24 cellular contexts compared by ENCODE assay signal in genomic region chr1:22124592-22125229, GRCh38. TPM values are rescaled to one million over a fixed set of nuclear protein-coding genes. Genes with fewer than 3 reads are reported as not detected.
DNase-seq lines count a peak whose midpoint lies in the region; ATAC-seq and TF ChIP-seq lines count a peak whose summit lies in the region.
"Had no signal": no experiment of that assay in that cellular context is flagged by ENCODE, and none has a peak within 500 bp of the region (broad histone marks: within the 10 kb centered on the region; RNA-seq: fewer than 3 reads in every experiment).

No MANE protein-coding gene starts in this region.

- intact Hi-C loops in Caco-2 (cut with micrococcal nuclease; ENCODE audit: unreplicated experiment) (no loop called here), prostate gland (cut with DNase I) (no loop called here), OCI-LY7 (cut with micrococcal nuclease; ENCODE audit: unreplicated experiment) (no loop called here)

- no peaks in the 10 kb centered on the region for H3K79me1 ChIP-seq in mesendoderm (ENCODE audit: low read length)

- CTCF ChIA-PET in Caco-2 (lab: Charles Lee) (interaction anchor here (0.6 kb wide), 1 partner anchor 18 kb away, joined by 4 read pairs; no protein-coding TSS in a partner anchor), OCI-LY7 (lab: Charles Lee; ENCODE audit: unreplicated experiment) (no interaction called here)

- POLR2A ChIA-PET in Caco-2 (lab: Charles Lee) = no interaction called here
- POLR2A ChIA-PET in OCI-LY7 (lab: Charles Lee) = no interaction called here

- DNase-seq in Caco-2 (no peak), T-helper 17 cell (no peak), mesendoderm (no peak), prostate gland (ENCODE audit: low spot score) (no peak), OCI-LY7 (ENCODE audit: low spot score) (no peak)
- no peak for DNase-seq in stimulated activated naive B cell treated with anti-CD40 and anti-IgM and Interleukin-4, amounts not matched to agents 10 μg/mL and 1 μg/mL and 100 μg/mL, for 72 hours
- DNase-seq: CD4-positive, alpha-beta memory T cell; DND-41; HCEC 1CT; Kasumi-1; NCI-H1694; NCI-H2081; NCI-H2171; NCI-H345; NCI-H524; NCI-H774; NK-92 treated with Interleukin-12 subunit alpha and Interleukin-12 subunit beta, amount 100 ng/mL, for 24 hours had no signal

- no peak overlapping the region for H2BK120ac ChIP-seq in mesendoderm (ENCODE audit: low read depth, low read length)

- H3K9me3 ChIP-seq in Caco-2 (no peaks in the 10 kb centered on the region), T-helper 17 cell (ENCODE audit: control insufficient read depth, low read length, poor library complexity, severe bottlenecking) (no peaks in the 10 kb centered on the region), prostate gland (no peaks in the 10 kb centered on the region), OCI-LY7 (ENCODE audit: low read length) (no peaks in the 10 kb centered on the region)
- H3K9me3 ChIP-seq: BLaER1 had no signal

- no peaks in the 10 kb centered on the region for H3K4me1 Mint-ChIP-seq in Caco-2 (ENCODE audit: low read depth, unreplicated experiment)
- H3K4me1 Mint-ChIP-seq in T-helper 17 cell = peaks cover 17% of the 10 kb centered on the region
- H3K4me1 Mint-ChIP-seq in stimulated activated naive B cell treated with anti-CD40 and anti-IgM and Interleukin-4, amounts not matched to agents 10 μg/mL and 1 μg/mL and 100 μg/mL, for 72 hours = peaks cover 8 to 29% of the 10 kb centered on the region in 2 donors

- peaks cover 5% of the 10 kb centered on the region; the same call in 1 of the 2 replicates for H3K4me1 ChIP-seq in Caco-2
- H3K4me1 ChIP-seq in mesendoderm (ENCODE audit: control insufficient read depth, low read depth, low read length) = no peaks in the 10 kb centered on the region
- H3K4me1 ChIP-seq in prostate gland (replicated peaks) = no peaks in the 10 kb centered on the region
- no peaks in the 10 kb centered on the region for H3K4me1 ChIP-seq in OCI-LY7 (ENCODE audit: insufficient read depth, low read length, poor library complexity, severe bottlenecking)

- no peak overlapping the region for H4K5ac ChIP-seq in mesendoderm (ENCODE audit: low read length)

- H3K79me2 ChIP-seq in mesendoderm (ENCODE audit: control insufficient read depth, insufficient read depth, low read length) = no peaks in the 10 kb centered on the region
- no peaks in the 10 kb centered on the region for H3K79me2 ChIP-seq in OCI-LY7 (ENCODE audit: insufficient read depth, low read depth, low read length)

- no peak overlapping the region for H4K8ac ChIP-seq in mesendoderm (ENCODE audit: low read depth, low read length)

- BruUV-seq in Caco-2 (replicated peaks; lab: Mats Ljungman, UMichigan) (no TSS peak), OCI-LY7 (replicated peaks; lab: Mats Ljungman, UMichigan) (no TSS peak)

- no peak overlapping the region for H3K9ac ChIP-seq in mesendoderm (ENCODE audit: low read length)
- H3K9ac ChIP-seq: BLaER1 had no signal

- H3K36me3 ChIP-seq in Caco-2 (ENCODE audit: control insufficient read depth, insufficient read depth, low read length) = no peaks in the 10 kb centered on the region
- H3K36me3 ChIP-seq in mesendoderm (ENCODE audit: control insufficient read depth, insufficient read depth, low read length) = no peaks in the 10 kb centered on the region
- H3K36me3 ChIP-seq in prostate gland = no peaks in the 10 kb centered on the region
- no peaks in the 10 kb centered on the region for H3K36me3 ChIP-seq in OCI-LY7 (ENCODE audit: insufficient read depth, low read length)

- H3K36me3 Mint-ChIP-seq in Caco-2 (ENCODE audit: insufficient read depth, unreplicated experiment) = peaks cover 37% of the 10 kb centered on the region
- H3K36me3 Mint-ChIP-seq in T-helper 17 cell (ENCODE audit: low read depth) = no peaks in the 10 kb centered on the region
- peaks cover 23 to 33% of the 10 kb centered on the region in 2 donors for H3K36me3 Mint-ChIP-seq in stimulated activated naive B cell treated with anti-CD40 and anti-IgM and Interleukin-4, amounts not matched to agents 10 μg/mL and 1 μg/mL and 100 μg/mL, for 72 hours

- H3K27me3 Mint-ChIP-seq in Caco-2 (ENCODE audit: insufficient read depth, unreplicated experiment) (no peaks in the 10 kb centered on the region), T-helper 17 cell (no peaks in the 10 kb centered on the region)
- H3K27me3 Mint-ChIP-seq in stimulated activated naive B cell treated with anti-CD40 and anti-IgM and Interleukin-4, amounts not matched to agents 10 μg/mL and 1 μg/mL and 100 μg/mL, for 72 hours = no peaks in the 10 kb centered on the region
- H3K27me3 Mint-ChIP-seq: CD4-positive, alpha-beta memory T cell had no signal

- H3K4me2 ChIP-seq in mesendoderm (ENCODE audit: low read length) (no peak overlapping the region), OCI-LY7 (ENCODE audit: low read length) (no peak overlapping the region)
- H3K4me2 ChIP-seq: BLaER1, GM23338 had no signal

- H3K9me2 ChIP-seq in OCI-LY7 (ENCODE audit: insufficient read depth, low read length) = no peaks in the 10 kb centered on the region

- H4K20me1 ChIP-seq in OCI-LY7 (ENCODE audit: insufficient read depth, low read length) = no peaks in the 10 kb centered on the region

- no peaks in the 10 kb centered on the region for H3K9me3 Mint-ChIP-seq in Caco-2 (ENCODE audit: unreplicated experiment)
- H3K9me3 Mint-ChIP-seq in stimulated activated naive B cell treated with anti-CD40 and anti-IgM and Interleukin-4, amounts not matched to agents 10 μg/mL and 1 μg/mL and 100 μg/mL, for 72 hours = no peaks in the 10 kb centered on the region
- H3K9me3 Mint-ChIP-seq: CD4-positive, alpha-beta memory T cell; GM23338 had no signal

- no peak for ATAC-seq in T-helper 17 cell
- no peak for ATAC-seq in stimulated activated naive B cell treated with anti-CD40 and anti-IgM and Interleukin-4, amounts not matched to agents 10 μg/mL and 1 μg/mL and 100 μg/mL, for 72 hours (replicated peaks)
- ATAC-seq in HG03432 (IDR thresholded peaks at IDR 0.05; ENCODE audit: unreplicated experiment) = no peak
- ATAC-seq: GM23338, Panc1, SK-N-SH treated with all-trans-retinoic acid at 6 μM for 48 hours had no signal

- no peak overlapping the region for H2AFZ ChIP-seq in OCI-LY7 (ENCODE audit: low read length)
- H2AFZ ChIP-seq: GM23338 had no signal

- H3K27ac Mint-ChIP-seq in Caco-2 (ENCODE audit: unreplicated experiment) = peak overlapping the region; percentile 22
- peak overlapping the region; percentile 72 for H3K27ac Mint-ChIP-seq in T-helper 17 cell
- H3K27ac Mint-ChIP-seq in stimulated activated naive B cell treated with anti-CD40 and anti-IgM and Interleukin-4, amounts not matched to agents 10 μg/mL and 1 μg/mL and 100 μg/mL, for 72 hours = peak overlapping the region; percentile 53
- H3K27ac Mint-ChIP-seq: GM23338 had no signal

- H3K4ac ChIP-seq in mesendoderm (ENCODE audit: low read depth, low read length) = no peak overlapping the region

- H2BK5ac ChIP-seq in mesendoderm (ENCODE audit: low read length) = no peak overlapping the region

- peak overlapping the region; percentile 31 for H3K23ac ChIP-seq in mesendoderm (ENCODE audit: low read length)

- no peak for TF ChIP-seq POLR2A in prostate gland (IDR thresholded peaks at IDR 0.05)

- H3K4me3 Mint-ChIP-seq in Caco-2 (ENCODE audit: unreplicated experiment) = no peak overlapping the region
- H3K4me3 Mint-ChIP-seq in T-helper 17 cell = no peak overlapping the region
- H3K4me3 Mint-ChIP-seq in stimulated activated naive B cell treated with anti-CD40 and anti-IgM and Interleukin-4, amounts not matched to agents 10 μg/mL and 1 μg/mL and 100 μg/mL, for 72 hours = no peak overlapping the region
- H3K4me3 Mint-ChIP-seq: CD4-positive, alpha-beta memory T cell; GM23338 had no signal

- H3K27ac ChIP-seq in mesendoderm (ENCODE audit: low read depth, low read length) (no peak overlapping the region), prostate gland (no peak overlapping the region), OCI-LY7 (ENCODE audit: low read depth, low read length, poor library complexity, severe bottlenecking) (no peak overlapping the region)
- H3K27ac ChIP-seq: BLaER1 had no signal

- no peak overlapping the region for H3K18ac ChIP-seq in mesendoderm (ENCODE audit: low read length)

- no peak overlapping the region for H2BK15ac ChIP-seq in mesendoderm (replicated peaks; ENCODE audit: low read depth)

- no peak overlapping the region for H3K56ac ChIP-seq in mesendoderm (ENCODE audit: low read length)

- no CpG with 5 or more reads among the region's 8 CpGs for WGBS in mesendoderm (ENCODE audit: extremely low coverage, insufficient coverage, low lambda C conversion rate)
- 90% methylated on average over 8 of the region's 8 CpGs for WGBS in prostate gland

- H3K4me3 ChIP-seq in Caco-2 (ENCODE audit: low read depth, low read length) (no peak overlapping the region), mesendoderm (ENCODE audit: low read length) (no peak overlapping the region), prostate gland (no peak overlapping the region), OCI-LY7 (ENCODE audit: low read depth, low read length, poor library complexity, severe bottlenecking) (no peak overlapping the region)
- H3K4me3 ChIP-seq: BLaER1, GM23338 had no signal

- H3K27me3 ChIP-seq in Caco-2 (replicated peaks; ENCODE audit: control insufficient read depth, insufficient read depth, low read length) (no peaks in the 10 kb centered on the region), mesendoderm (ENCODE audit: insufficient read depth, low read length, poor library complexity) (no peaks in the 10 kb centered on the region), prostate gland (replicated peaks; ENCODE audit: insufficient read depth) (no peaks in the 10 kb centered on the region)
- H3K27me3 ChIP-seq: BLaER1 had no signal

- TF ChIP-seq CTCF in Caco-2 (IDR thresholded peaks at IDR 0.05; ENCODE audit: insufficient read depth in 1 of 2, low read depth in 1 of 2, low read length in 1 of 2, severe bottlenecking in 1 of 2, unreplicated experiment in 1 of 2) (no peak), prostate gland (IDR thresholded peaks at IDR 0.05) (no peak), OCI-LY7 (conservative IDR thresholded peaks at IDR 0.05; ENCODE audit: low read length) (no peak)

- no peak overlapping the region for H2AK5ac ChIP-seq in mesendoderm (ENCODE audit: low read length)

RNA-seq across cellular contexts. Expression of gene WNT4, which starts 18.2 kb away (rescaled TPM):
- total RNA-seq in Caco-2 (2022) (0.21 and 0.79 TPM in 2 replicates), T-helper 17 cell (not detected), prostate gland (1 to 10 TPM; 3.0 to 3.4 TPM), OCI-LY7 (2022) (not detected in 2 replicates)
- polyA plus RNA-seq in mesendoderm (2013, experiment 1 of 2) = 0.08 TPM
- polyA plus RNA-seq in mesendoderm (2013, experiment 2 of 2) = 0.10 TPM
- total RNA-seq in OCI-LY7 (2014; rRNA removed; shearing (Covaris generic)) = not detected in 2 replicates
- total RNA-seq: A673; CD4-positive, alpha-beta memory T cell; MCF 10A had no signal

Comparison
In these comparisons a context has a peak if more than half of its experiments do, and no peak if none do; other contexts are left out.
1. H3K27ac Mint-ChIP-seq: peak in every context shown above with its lines; median percentile 72 in T-helper 17 cell; 53 in stimulated activated naive B cell treated with anti-CD40 and anti-IgM and Interleukin-4, amounts not matched to agents 10 μg/mL and 1 μg/mL and 100 μg/mL, for 72 hours; 22 in Caco-2.